12 cellular contexts compared by ENCODE assay signal in genomic region chr2:134778372-134778771, GRCh38. TPM values are rescaled to one million over a fixed set of nuclear protein-coding genes. Genes with fewer than 3 reads are reported as not detected.
DNase-seq lines count a peak whose midpoint lies in the region; TF ChIP-seq lines count a peak whose summit lies in the region.
"Had no signal": no experiment of that assay in that cellular context is flagged by ENCODE, and none has a peak within 500 bp of the region (broad histone marks: within the 10 kb centered on the region; RNA-seq: fewer than 3 reads in every experiment).

No MANE protein-coding gene starts in this region.

- no peak overlapping the region for H2AFZ ChIP-seq in OCI-LY7 (ENCODE audit: low read length)
- no peak overlapping the region for H2AFZ ChIP-seq in hepatocyte

- CTCF ChIA-PET in A673 (lab: Charles Lee) (no interaction called here), OCI-LY7 (lab: Charles Lee; ENCODE audit: unreplicated experiment) (no interaction called here)

- H3K9me3 ChIP-seq in A673 (ENCODE audit: low read depth, low read length, poor library complexity, severe bottlenecking) (no peaks in the 10 kb centered on the region), OCI-LY7 (ENCODE audit: low read length) (no peaks in the 10 kb centered on the region), hepatocyte (ENCODE audit: low read depth) (no peaks in the 10 kb centered on the region)
- H3K9me3 ChIP-seq: ovary had no signal

- BruUV-seq in A673 (replicated peaks; lab: Mats Ljungman, UMichigan) (no TSS peak), OCI-LY7 (replicated peaks; lab: Mats Ljungman, UMichigan) (no TSS peak)

- H3K4me2 ChIP-seq in OCI-LY7 (ENCODE audit: low read length) (no peak overlapping the region), hepatocyte (no peak overlapping the region)

- intact Hi-C loops in A673 (cut with micrococcal nuclease; ENCODE audit: unreplicated experiment) (no loop called here), OCI-LY7 (cut with micrococcal nuclease; ENCODE audit: unreplicated experiment) (loop anchor here (2.0 to 10.0 kb wide), 2 partner anchors 122 to 314 kb away; no protein-coding TSS in a partner anchor)

- no peak overlapping the region for H3K4me3 ChIP-seq in A673 (ENCODE audit: low read depth, low read length, poor library complexity, severe bottlenecking)
- no peak overlapping the region for H3K4me3 ChIP-seq in GM12864 (ENCODE audit: low read depth, low read length)
- no peak overlapping the region for H3K4me3 ChIP-seq in OCI-LY7 (ENCODE audit: low read depth, low read length, poor library complexity, severe bottlenecking)
- H3K4me3 ChIP-seq in hepatocyte = no peak overlapping the region
- H3K4me3 ChIP-seq: ovary had no signal

- H3K4me1 ChIP-seq in A673 (ENCODE audit: insufficient read depth, low read length, poor library complexity, severe bottlenecking) = no peaks in the 10 kb centered on the region
- H3K4me1 ChIP-seq in OCI-LY7 (ENCODE audit: insufficient read depth, low read length, poor library complexity, severe bottlenecking) = no peaks in the 10 kb centered on the region
- H3K4me1 ChIP-seq in hepatocyte (ENCODE audit: insufficient read depth) = no peaks in the 10 kb centered on the region

- 87% methylated on average over 4 of the region's 4 CpGs for WGBS in hepatocyte (ENCODE audit: low lambda C conversion rate, missing lambda C conversion rate)

- H3K27ac ChIP-seq in A673 (ENCODE audit: low read depth, low read length, poor library complexity, severe bottlenecking) (no peak overlapping the region), OCI-LY7 (ENCODE audit: low read depth, low read length, poor library complexity, severe bottlenecking) (no peak overlapping the region), hepatocyte (no peak overlapping the region)
- H3K27ac ChIP-seq: ovary had no signal

- no peaks in the 10 kb centered on the region for H3K79me2 ChIP-seq in OCI-LY7 (ENCODE audit: insufficient read depth, low read depth, low read length)
- H3K79me2 ChIP-seq in hepatocyte = no peaks in the 10 kb centered on the region

- H4K20me1 ChIP-seq in OCI-LY7 (ENCODE audit: insufficient read depth, low read length) = no peaks in the 10 kb centered on the region
- no peaks in the 10 kb centered on the region for H4K20me1 ChIP-seq in hepatocyte (ENCODE audit: insufficient read depth, poor library complexity, severe bottlenecking)

- peaks cover 5% of the 10 kb centered on the region for H3K27me3 ChIP-seq in A673 (replicated peaks; ENCODE audit: insufficient read depth, low read depth, low read length, poor library complexity)
- H3K27me3 ChIP-seq in hepatocyte = no peaks in the 10 kb centered on the region
- H3K27me3 ChIP-seq: ovary had no signal

- TF ChIP-seq CTCF in A673 (conservative IDR thresholded peaks at IDR 0.05; ENCODE audit: low read depth, low read length) = 0 out of 2 replicates have a peak, but pooled peaks have one; percentile 16
- TF ChIP-seq CTCF in GM12864 (IDR thresholded peaks at IDR 0.05; ENCODE audit: low read depth, low read length, missing control alignments) = peak; percentile 28
- peak; percentile 62 for TF ChIP-seq CTCF in OCI-LY7 (conservative IDR thresholded peaks at IDR 0.05; ENCODE audit: low read length)
- TF ChIP-seq CTCF in hepatocyte (IDR thresholded peaks at IDR 0.05; ENCODE audit: poor library complexity) = peak; percentile 21

- no peaks in the 10 kb centered on the region for H3K36me3 ChIP-seq in A673 (ENCODE audit: insufficient read depth, low read length, poor library complexity, severe bottlenecking)
- no peaks in the 10 kb centered on the region for H3K36me3 ChIP-seq in OCI-LY7 (ENCODE audit: insufficient read depth, low read length)
- no peaks in the 10 kb centered on the region for H3K36me3 ChIP-seq in hepatocyte (replicated peaks; ENCODE audit: insufficient read depth, low read depth)
- H3K36me3 ChIP-seq: ovary had no signal

- DNase-seq in A673 (ENCODE audit: low spot score) (no peak), GM12864 (ENCODE audit: low read depth) (no peak), OCI-LY7 (ENCODE audit: low spot score) (no peak), hepatocyte (ENCODE audit: low spot score) (no peak), NCI-H1930 (lab: John Stamatoyannopoulos, UW) (no peak), HPDE6-E6E7 (ENCODE audit: extremely low spot score) (no peak)
- DNase-seq in stimulated activated CD4-positive, alpha-beta T cell treated with anti-CD3 and anti-CD28 coated beads, Interleukin-2, amount 100 ng/mL, for 48 hours = no peak
- no peak for DNase-seq in activated T-cell treated with anti-CD3 and anti-CD28 coated beads, Interleukin-2, amount 50 U/mL, for 1 hour
- DNase-seq: activated CD4-positive, alpha-beta T cell treated with anti-CD3 and anti-CD28 coated beads, Interleukin-2, amount 50 U/mL, for 1 hour; NCI-H1694; ovary; SHP77 treated with DMSO at 0.1 percent for 48 hours had no signal

- POLR2A ChIA-PET in A673 (lab: Charles Lee; ENCODE audit: low non-redundant PET) (no interaction called here), OCI-LY7 (lab: Charles Lee) (interaction anchor here (0.5 kb wide), 1 partner anchor 25 kb away, joined by 3 read pairs; no protein-coding TSS in a partner anchor)

- no peaks in the 10 kb centered on the region for H3K9me2 ChIP-seq in OCI-LY7 (ENCODE audit: insufficient read depth, low read length)
- no peaks in the 10 kb centered on the region for H3K9me2 ChIP-seq in hepatocyte (replicated peaks; ENCODE audit: insufficient read depth)

RNA-seq across cellular contexts. Expression of gene TMEM163, which starts 59.6 kb away (rescaled TPM):
- total RNA-seq in A673 (2021) (not detected in 2 replicates), OCI-LY7 (2022) (0.31 and 0.51 TPM in 2 replicates), hepatocyte (0.40 and 1.1 TPM in 2 replicates)
- not detected in 2 replicates for total RNA-seq in OCI-LY7 (2014; rRNA removed; shearing (Covaris generic))
- polyA plus RNA-seq in hepatocyte = 0.81 and 1.1 TPM in 2 replicates
